ENCODE assay signal across 11 cellular contexts in genomic region chr3:85342915-85343314, GRCh38.
A peak's percentile ranks its signal among the peaks of the same experiment; 100 is the strongest.
DNase-seq lines count a peak whose midpoint lies in the region; ATAC-seq, FAIRE-seq and TF ChIP-seq lines count a peak whose summit lies in the region.
"Had no signal": no experiment of that assay in that cellular context is flagged by ENCODE, and none has a peak within 500 bp of the region (broad histone marks: within the 10 kb centered on the region; RNA-seq: fewer than 3 reads in every experiment).

No MANE protein-coding gene starts in this region.

- no peak for FAIRE-seq in GM12892 (lab: Jason Lieb, UNC)

- TF ChIP-seq POLR2A in GM12892 (IDR thresholded peaks at IDR 0.05; ENCODE audit: low read depth, low read length) = no peak

- CTCF ChIA-PET in activated CD8-positive, alpha-beta memory T cell treated with anti-CD3 and anti-CD28 coated beads, Interleukin-2, amount 10 ng/mL, durations not matched to agents 7 days and 5 days (lab: Charles Lee) = no interaction called here

- H3K27me3 Mint-ChIP-seq in endothelial cell (ENCODE audit: unreplicated experiment) = no peaks in the 10 kb centered on the region
- no peaks in the 10 kb centered on the region for H3K27me3 Mint-ChIP-seq in stimulated activated memory B cell treated with anti-CD40 and anti-IgM and Interleukin-4, amounts not matched to agents 10 μg/mL and 1 μg/mL and 100 μg/mL, for 72 hours
- no peaks in the 10 kb centered on the region for H3K27me3 Mint-ChIP-seq in activated naive CD8-positive, alpha-beta T cell treated with anti-CD3 and anti-CD28 coated beads, Interleukin-2, amount 50 U/mL, for 24 hours
- H3K27me3 Mint-ChIP-seq in activated CD8-positive, alpha-beta memory T cell treated with anti-CD3 and anti-CD28 coated beads, Interleukin-2, amount 10 ng/mL, durations not matched to agents 7 days and 5 days = no peaks in the 10 kb centered on the region
- H3K27me3 Mint-ChIP-seq: B cell had no signal

- H3K4me1 Mint-ChIP-seq in endothelial cell (ENCODE audit: unreplicated experiment) = no peaks in the 10 kb centered on the region
- no peaks in the 10 kb centered on the region for H3K4me1 Mint-ChIP-seq in stimulated activated memory B cell treated with anti-CD40 and anti-IgM and Interleukin-4, amounts not matched to agents 10 μg/mL and 1 μg/mL and 100 μg/mL, for 72 hours
- H3K4me1 Mint-ChIP-seq in activated naive CD8-positive, alpha-beta T cell treated with anti-CD3 and anti-CD28 coated beads, Interleukin-2, amount 50 U/mL, for 24 hours = no peaks in the 10 kb centered on the region
- H3K4me1 Mint-ChIP-seq in activated CD8-positive, alpha-beta memory T cell treated with anti-CD3 and anti-CD28 coated beads, Interleukin-2, amount 10 ng/mL, durations not matched to agents 7 days and 5 days = no peaks in the 10 kb centered on the region
- H3K4me1 Mint-ChIP-seq: B cell, mesothelial cell of epicardium had no signal

- no peak overlapping the region for H3K4me3 Mint-ChIP-seq in endothelial cell (ENCODE audit: unreplicated experiment)
- H3K4me3 Mint-ChIP-seq in stimulated activated memory B cell treated with anti-CD40 and anti-IgM and Interleukin-4, amounts not matched to agents 10 μg/mL and 1 μg/mL and 100 μg/mL, for 72 hours = no peak overlapping the region
- no peak overlapping the region for H3K4me3 Mint-ChIP-seq in activated naive CD8-positive, alpha-beta T cell treated with anti-CD3 and anti-CD28 coated beads, Interleukin-2, amount 50 U/mL, for 24 hours
- no peak overlapping the region for H3K4me3 Mint-ChIP-seq in activated CD8-positive, alpha-beta memory T cell treated with anti-CD3 and anti-CD28 coated beads, Interleukin-2, amount 10 ng/mL, durations not matched to agents 7 days and 5 days
- H3K4me3 Mint-ChIP-seq: B cell; mesothelial cell of epicardium; T-helper 1 cell treated with Interleukin-12 subunit alpha and Interleukin-12 subunit beta and Interleukin-4 antibody, amounts not matched to agents 30 μg/mL and 1 μg/mL, for 36 hours had no signal

- DNase-seq in NCI-H345 (lab: John Stamatoyannopoulos, UW) (peak; percentile 2), NCI-H345 treated with DMSO at 0.1 percent for 48 hours (lab: John Stamatoyannopoulos, UW; ENCODE audit: unreplicated experiment) (no peak), NCI-H69 (lab: John Stamatoyannopoulos, UW) (peak; percentile 65), endothelial cell (ENCODE audit: low spot score) (peak; percentile 44), GM12892 (ENCODE audit: insufficient read length) (no peak)
- DNase-seq in activated naive CD8-positive, alpha-beta T cell treated with anti-CD3 and anti-CD28 coated beads, Interleukin-2, amount 50 U/mL, for 24 hours = no peak
- DNase-seq in activated CD8-positive, alpha-beta memory T cell treated with anti-CD3 and anti-CD28 coated beads, Interleukin-2, amount 10 ng/mL, durations not matched to agents 7 days and 5 days = no peak

- no peaks in the 10 kb centered on the region for H3K9me3 Mint-ChIP-seq in endothelial cell (ENCODE audit: unreplicated experiment)
- peaks cover under 1% of the 10 kb centered on the region for H3K9me3 Mint-ChIP-seq in stimulated activated memory B cell treated with anti-CD40 and anti-IgM and Interleukin-4, amounts not matched to agents 10 μg/mL and 1 μg/mL and 100 μg/mL, for 72 hours
- peaks cover 2% of the 10 kb centered on the region for H3K9me3 Mint-ChIP-seq in activated naive CD8-positive, alpha-beta T cell treated with anti-CD3 and anti-CD28 coated beads, Interleukin-2, amount 50 U/mL, for 24 hours
- peaks cover 1% of the 10 kb centered on the region for H3K9me3 Mint-ChIP-seq in activated CD8-positive, alpha-beta memory T cell treated with anti-CD3 and anti-CD28 coated beads, Interleukin-2, amount 10 ng/mL, durations not matched to agents 7 days and 5 days (ENCODE audit: low read depth)
- H3K9me3 Mint-ChIP-seq: T-helper 1 cell treated with Interleukin-12 subunit alpha and Interleukin-12 subunit beta and Interleukin-4 antibody, amounts not matched to agents 30 μg/mL and 1 μg/mL, for 36 hours had no signal

- TF ChIP-seq CTCF in endothelial cell (IDR thresholded peaks at IDR 0.05; ENCODE audit: unreplicated experiment) = no peak

- H3K36me3 Mint-ChIP-seq in endothelial cell (ENCODE audit: low read depth, unreplicated experiment) = no peaks in the 10 kb centered on the region
- no peaks in the 10 kb centered on the region for H3K36me3 Mint-ChIP-seq in stimulated activated memory B cell treated with anti-CD40 and anti-IgM and Interleukin-4, amounts not matched to agents 10 μg/mL and 1 μg/mL and 100 μg/mL, for 72 hours
- H3K36me3 Mint-ChIP-seq in activated naive CD8-positive, alpha-beta T cell treated with anti-CD3 and anti-CD28 coated beads, Interleukin-2, amount 50 U/mL, for 24 hours (ENCODE audit: low read depth) = no peaks in the 10 kb centered on the region
- no peaks in the 10 kb centered on the region for H3K36me3 Mint-ChIP-seq in activated CD8-positive, alpha-beta memory T cell treated with anti-CD3 and anti-CD28 coated beads, Interleukin-2, amount 10 ng/mL, durations not matched to agents 7 days and 5 days
- H3K36me3 Mint-ChIP-seq: mesothelial cell of epicardium had no signal

- no peak overlapping the region for H3K27ac Mint-ChIP-seq in endothelial cell (ENCODE audit: unreplicated experiment)
- no peak overlapping the region for H3K27ac Mint-ChIP-seq in stimulated activated memory B cell treated with anti-CD40 and anti-IgM and Interleukin-4, amounts not matched to agents 10 μg/mL and 1 μg/mL and 100 μg/mL, for 72 hours
- no peak overlapping the region for H3K27ac Mint-ChIP-seq in activated naive CD8-positive, alpha-beta T cell treated with anti-CD3 and anti-CD28 coated beads, Interleukin-2, amount 50 U/mL, for 24 hours
- no peak overlapping the region for H3K27ac Mint-ChIP-seq in activated CD8-positive, alpha-beta memory T cell treated with anti-CD3 and anti-CD28 coated beads, Interleukin-2, amount 10 ng/mL, durations not matched to agents 7 days and 5 days
- H3K27ac Mint-ChIP-seq: B cell; mesothelial cell of epicardium; T-helper 1 cell treated with Interleukin-12 subunit alpha and Interleukin-12 subunit beta and Interleukin-4 antibody, amounts not matched to agents 30 μg/mL and 1 μg/mL, for 36 hours had no signal

- ATAC-seq in stimulated activated memory B cell treated with anti-CD40 and anti-IgM and Interleukin-4, amounts not matched to agents 10 μg/mL and 1 μg/mL and 100 μg/mL, for 72 hours = peak; percentile 20
- no peak for ATAC-seq in activated naive CD8-positive, alpha-beta T cell treated with anti-CD3 and anti-CD28 coated beads, Interleukin-2, amount 50 U/mL, for 24 hours
- ATAC-seq in activated CD8-positive, alpha-beta memory T cell treated with anti-CD3 and anti-CD28 coated beads, Interleukin-2, amount 10 ng/mL, durations not matched to agents 7 days and 5 days = no peak

Comparison
In these comparisons a context has a peak if more than half of its experiments do, and no peak if none do; other contexts are left out.
1. DNase-seq: peak in NCI-H345 (single experiment), NCI-H69 (single experiment) and endothelial cell (single experiment); none in NCI-H345 treated with DMSO at 0.1 percent for 48 hours (single experiment), activated naive CD8-positive, alpha-beta T cell treated with anti-CD3 and anti-CD28 coated beads, Interleukin-2, amount 50 U/mL, for 24 hours (single experiment), activated CD8-positive, alpha-beta memory T cell treated with anti-CD3 and anti-CD28 coated beads, Interleukin-2, amount 10 ng/mL, durations not matched to agents 7 days and 5 days (single experiment) and GM12892 (single experiment).